ENCODE assay signal across 8 cellular contexts in genomic region chr12:123633379-123634141, GRCh38. TPM values are rescaled to one million over a fixed set of nuclear protein-coding genes. Genes with fewer than 3 reads are reported as not detected.
DNase-seq lines count a peak whose midpoint lies in the region; ATAC-seq and TF ChIP-seq lines count a peak whose summit lies in the region.

Gene EIF2B1, minus strand, starts transcription at chr12:123633686. Its CDS starts 129 bp downstream, at chr12:123633557.
Gene GTF2H3, plus strand, starts transcription at chr12:123633829. Its CDS starts 31 bp downstream, at chr12:123633860.

- TF ChIP-seq POLR2A in NB4 (IDR thresholded peaks at IDR 0.05; ENCODE audit: extremely low read depth, insufficient read length) = peak; percentile 99
- peak; percentile 76 for TF ChIP-seq POLR2A in gastroesophageal sphincter (IDR thresholded peaks at IDR 0.05)

- peaks cover 24% of the 10 kb centered on the region for H3K36me3 ChIP-seq in SK-N-MC (ENCODE audit: insufficient read depth, low read length)
- peaks cover 0 to 47% of the 10 kb centered on the region in 2 donors for H3K36me3 ChIP-seq in gastroesophageal sphincter

- peak within 1 kb of the TSS; percentile 98 for H3K9ac ChIP-seq in SK-N-MC (ENCODE audit: insufficient read length)

- H3K27ac ChIP-seq in SK-N-MC (peak within 1 kb of the TSS; percentile 79), gastroesophageal sphincter (peak within 1 kb of the TSS; percentile 79 to 91 (median 84))

- 0 out of 2 replicates have a peak, but pooled peaks have one; percentile 6 for TF ChIP-seq CTCF in HFFc6 (IDR thresholded peaks at IDR 0.05)
- no peak for TF ChIP-seq CTCF in NB4 (IDR thresholded peaks at IDR 0.05; ENCODE audit: low read depth, low read length)
- no peak for TF ChIP-seq CTCF in gastroesophageal sphincter (IDR thresholded peaks at IDR 0.05)

- H3K27me3 ChIP-seq in gastroesophageal sphincter = no peaks in the 10 kb centered on the region

- H3K27me3 Mint-ChIP-seq in HFFc6 (ENCODE audit: insufficient read depth) = no peaks in the 10 kb centered on the region
- H3K27me3 Mint-ChIP-seq in activated naive CD4-positive, alpha-beta T cell treated with anti-CD3 and anti-CD28 coated beads, Interleukin-2, amount 10 ng/mL, durations not matched to agents 7 days and 5 days = no peaks in the 10 kb centered on the region

- peak within 1 kb of the TSS; percentile 99 for H3K4me3 Mint-ChIP-seq in HFFc6
- peak within 1 kb of the TSS; percentile 97 for H3K4me3 Mint-ChIP-seq in activated naive CD4-positive, alpha-beta T cell treated with anti-CD3 and anti-CD28 coated beads, Interleukin-2, amount 10 ng/mL, durations not matched to agents 7 days and 5 days

- no peak for TF ChIP-seq EP300 in gastroesophageal sphincter (IDR thresholded peaks at IDR 0.05)

- no peaks in the 10 kb centered on the region for H3K9me3 Mint-ChIP-seq in HFFc6
- no peaks in the 10 kb centered on the region for H3K9me3 Mint-ChIP-seq in activated naive CD4-positive, alpha-beta T cell treated with anti-CD3 and anti-CD28 coated beads, Interleukin-2, amount 10 ng/mL, durations not matched to agents 7 days and 5 days

- H3K4me1 Mint-ChIP-seq in HFFc6 (ENCODE audit: low read depth) = peaks cover 21% of the 10 kb centered on the region
- H3K4me1 Mint-ChIP-seq in activated naive CD4-positive, alpha-beta T cell treated with anti-CD3 and anti-CD28 coated beads, Interleukin-2, amount 10 ng/mL, durations not matched to agents 7 days and 5 days = peaks cover 39% of the 10 kb centered on the region

- peaks cover 19% of the 10 kb centered on the region for H3K36me3 Mint-ChIP-seq in HFFc6 (ENCODE audit: low read depth)
- peaks cover 26% of the 10 kb centered on the region for H3K36me3 Mint-ChIP-seq in activated naive CD4-positive, alpha-beta T cell treated with anti-CD3 and anti-CD28 coated beads, Interleukin-2, amount 10 ng/mL, durations not matched to agents 7 days and 5 days

- CTCF ChIA-PET in activated naive CD4-positive, alpha-beta T cell treated with anti-CD3 and anti-CD28 coated beads, Interleukin-2, amount 10 ng/mL, durations not matched to agents 7 days and 5 days (lab: Charles Lee) = no interaction called here

- DNase-seq in GM04503 (ENCODE audit: low read depth) = peak; percentile 82
- peak; percentile 95 for DNase-seq in HFFc6
- peak; percentile 100 for DNase-seq in NB4 (ENCODE audit: low read depth)
- DNase-seq in SK-N-MC (ENCODE audit: low read depth, low spot score) = peak; percentile 85
- peak; percentile 98 for DNase-seq in activated naive CD4-positive, alpha-beta T cell treated with anti-CD3 and anti-CD28 coated beads, Interleukin-2, amount 10 ng/mL, durations not matched to agents 7 days and 5 days
- DNase-seq in non-pigmented ciliary epithelial cell (ENCODE audit: low read depth) = peak; percentile 73
- peak; percentile 97 for DNase-seq in superior temporal gyrus (ENCODE audit: extremely low spot score)

- H3K4me1 ChIP-seq in gastroesophageal sphincter = peaks cover 5 to 29% (median 13%) of the 10 kb centered on the region in 3 donors

- peak; percentile 100 for ATAC-seq in gastroesophageal sphincter

- H3K4me3 ChIP-seq in NB4 (ENCODE audit: low read depth, low read length) = peak within 1 kb of the TSS; percentile 99
- H3K4me3 ChIP-seq in SK-N-MC = peak within 1 kb of the TSS; percentile 88
- peak within 1 kb of the TSS; percentile 63 to 67 for H3K4me3 ChIP-seq in gastroesophageal sphincter

- H3K9me3 ChIP-seq in SK-N-MC (ENCODE audit: low read depth, low read length) = no peaks in the 10 kb centered on the region
- no peaks in the 10 kb centered on the region for H3K9me3 ChIP-seq in gastroesophageal sphincter

- peak within 1 kb of the TSS; percentile 97 for H3K27ac Mint-ChIP-seq in HFFc6
- peak within 1 kb of the TSS; percentile 98 for H3K27ac Mint-ChIP-seq in activated naive CD4-positive, alpha-beta T cell treated with anti-CD3 and anti-CD28 coated beads, Interleukin-2, amount 10 ng/mL, durations not matched to agents 7 days and 5 days

- WGBS in gastroesophageal sphincter (ENCODE audit: low coverage in 1 of 2), 2 donors = 0% methylated on average over 6 to 9 of the region's 52 CpGs

RNA-seq across cellular contexts. Expression of gene EIF2B1, which starts in this region (rescaled TPM):
- 10 to 100 TPM; 48.7 to 51.9 (median 50.3) TPM for total RNA-seq in HFFc6 (2021; fragmentation: NEBNext Ultra II Directional; extraction: Animal tissue kit (Norgen Biotek cat#: 25700))
- 100 to 1,000 TPM in 3 of 4 donors, 10 to 100 TPM in 1; 94.7 to 113 (median 106) TPM for total RNA-seq in gastroesophageal sphincter

RNA-seq across cellular contexts. Expression of gene GTF2H3, which starts in this region (rescaled TPM):
- total RNA-seq in HFFc6 (2021; fragmentation: NEBNext Ultra II Directional; extraction: Animal tissue kit (Norgen Biotek cat#: 25700)) = 10 to 100 TPM; 34.9 to 47.5 (median 43.0) TPM
- 10 to 100 TPM; 19.3 to 28.9 (median 25.2) TPM for total RNA-seq in gastroesophageal sphincter

Comparison
In these comparisons a context has a peak if more than half of its experiments do, and no peak if none do; other contexts are left out.
1. Peak in every context shown above with its lines: DNase-seq, ATAC-seq, H3K4me3 ChIP-seq and H3K27ac ChIP-seq.